Comparison of ENCODE assay signal across 8 cellular contexts in genomic region chr9:131739988-131740648, GRCh38. TPM values are rescaled to one million over a fixed set of nuclear protein-coding genes. Genes with fewer than 3 reads are reported as not detected.
A peak's percentile ranks its signal among the peaks of the same experiment; 100 is the strongest.
DNase-seq lines count a peak whose midpoint lies in the region; FAIRE-seq and TF ChIP-seq lines count a peak whose summit lies in the region.

Gene RAPGEF1, minus strand, starts transcription at chr9:131740076. Its CDS starts 246 bp downstream, at chr9:131739830.

- DNase-seq in BE2C: peak; percentile 84
- peak; percentile 90 for DNase-seq in GM19239 (ENCODE audit: insufficient read length, low spot score)
- peak; percentile 43 for DNase-seq in HTR-8/SVneo (ENCODE audit: insufficient read length, low spot score)
- peak; percentile 87 for DNase-seq in T-helper 9 cell
- no peak for DNase-seq in astrocyte of the spinal cord (ENCODE audit: low read depth, low spot score)
- DNase-seq in pons (ENCODE audit: low spot score): no peak

- H3K27me3 ChIP-seq in BE2C (no peaks in the 10 kb centered on the region), iPS-18a (ENCODE audit: control insufficient read depth, insufficient read depth, low read length) (no peaks in the 10 kb centered on the region)

- peak; percentile 64 for TF ChIP-seq CTCF in BE2C (IDR thresholded peaks at IDR 0.05; ENCODE audit: low read depth, low read length)
- TF ChIP-seq CTCF in astrocyte of the spinal cord (IDR thresholded peaks at IDR 0.05; ENCODE audit: low read depth, low read length): peak; percentile 65

- H3K36me3 ChIP-seq in BE2C (no peaks in the 10 kb centered on the region), iPS-18a (ENCODE audit: control insufficient read depth, low read depth, low read length) (no peaks in the 10 kb centered on the region)

- H3K27ac ChIP-seq in iPS-18a (ENCODE audit: low read length) (no peak within 1 kb of the TSS), skin epidermis (peak within 1 kb of the TSS; percentile 75 to 93 (median 87))

- peak within 1 kb of the TSS; percentile 71 for H3K9ac ChIP-seq in iPS-18a (ENCODE audit: low read length)

- H3K4me1 ChIP-seq in BE2C: no peaks in the 10 kb centered on the region; the same call in none of the 2 replicates
- peaks cover 5% of the 10 kb centered on the region for H3K4me1 ChIP-seq in iPS-18a (ENCODE audit: control insufficient read depth, low read depth, low read length)

- no peaks in the 10 kb centered on the region; the same call in 1 of the 2 replicates for H3K9me3 ChIP-seq in BE2C
- H3K9me3 ChIP-seq in iPS-18a (ENCODE audit: control insufficient read depth, low read depth, low read length): no peaks in the 10 kb centered on the region

- in situ Hi-C loops in astrocyte of the spinal cord (cut with HindIII; ENCODE audit: low sequenced_read_pairs): no loop called here

- H3K4me3 ChIP-seq in BE2C (ENCODE audit: low read depth, low read length): peak within 1 kb of the TSS; percentile 71
- H3K4me3 ChIP-seq in astrocyte of the spinal cord (ENCODE audit: low read depth, low read length): peak within 1 kb of the TSS; percentile 69
- peak within 1 kb of the TSS; percentile 87 for H3K4me3 ChIP-seq in iPS-18a (ENCODE audit: low read length)
- H3K4me3 ChIP-seq in skin epidermis: peak within 1 kb of the TSS; percentile 36 to 72 (median 60)

- FAIRE-seq in GM19239 (lab: Jason Lieb, UNC) (peak; percentile 52), HTR-8/SVneo (lab: Jason Lieb, UNC) (no peak)

RNA-seq across cellular contexts. Expression of gene RAPGEF1, which starts in this region (rescaled TPM):
- 42.8 TPM for polyA plus RNA-seq in BE2C (2012; ENCODE audit: insufficient read depth, insufficient read length, low read depth)

Comparison
In these comparisons a context has a peak if more than half of its experiments do, and no peak if none do; other contexts are left out.
1. DNase-seq: peak in BE2C (single experiment), GM19239 (single experiment), HTR-8/SVneo (single experiment) and T-helper 9 cell (single experiment); none in astrocyte of the spinal cord (single experiment) and pons (single experiment).
2. Peak in every context shown above with its lines, with median percentiles within 50 percentile points of each other: H3K4me3 ChIP-seq.